Comparison of ENCODE assay signal across 25 cellular contexts in the genomic region with DNA sequence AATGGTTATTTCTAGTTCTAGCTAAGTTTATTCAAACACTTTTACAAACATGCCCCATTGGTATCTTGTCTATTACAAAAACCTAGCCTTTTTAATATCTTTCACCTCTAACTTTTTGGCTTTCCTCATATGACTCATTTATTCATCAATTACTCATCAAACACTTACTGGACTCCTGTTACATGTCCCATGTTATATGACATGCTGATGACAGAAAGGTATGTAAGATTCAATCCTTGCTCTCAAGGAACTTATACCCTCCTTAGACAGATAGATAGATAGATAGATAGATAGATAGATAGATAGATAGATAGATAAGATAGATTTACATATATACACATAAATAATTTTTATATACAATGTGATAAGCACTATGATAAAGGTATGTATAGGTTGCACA. TPM values are rescaled to one million over a fixed set of nuclear protein-coding genes. Genes with fewer than 3 reads are reported as not detected.
DNase-seq lines count a peak whose midpoint lies in the region; ATAC-seq and TF ChIP-seq lines count a peak whose summit lies in the region.
"Had no signal": no experiment of that assay in that cellular context is flagged by ENCODE, and none has a peak within 500 bp of the region (broad histone marks: within the 10 kb centered on the region; RNA-seq: fewer than 3 reads in every experiment).

No MANE protein-coding gene starts in this region.

- H3K36me3 ChIP-seq in SK-N-SH (replicated peaks in 1 of 2; ENCODE audit: control insufficient read depth in 1 of 2, insufficient read depth in 2 of 2, low read length in 1 of 2) = no peaks in the 10 kb centered on the region
- no peaks in the 10 kb centered on the region for H3K36me3 ChIP-seq in mammary epithelial cell (ENCODE audit: insufficient read depth, low read length)
- H3K36me3 ChIP-seq: BLaER1 treated with 17β-estradiol and CSF1 and Interleukin-3, amounts not matched to agents 10 nM and 100 nM had no signal

- no peaks in the 10 kb centered on the region for H3K27me3 ChIP-seq in SK-N-SH (ENCODE audit: insufficient read depth)
- no peaks in the 10 kb centered on the region for H3K27me3 ChIP-seq in mammary epithelial cell (ENCODE audit: insufficient read depth, low read length)
- H3K27me3 ChIP-seq: BLaER1 treated with 17β-estradiol and CSF1 and Interleukin-3, amounts not matched to agents 10 nM and 100 nM had no signal

- TF ChIP-seq CTCF in SK-N-SH (IDR thresholded peaks at IDR 0.05) (no peak), mammary epithelial cell (conservative IDR thresholded peaks at IDR 0.05 in 1 of 2, IDR thresholded peaks at IDR 0.05 in 1 of 2; ENCODE audit: extremely low read depth in 1 of 2, insufficient read depth in 1 of 2, low read depth in 1 of 2, low read length in 2 of 2) (no peak), GM13977 (IDR thresholded peaks at IDR 0.05; ENCODE audit: extremely low read depth, insufficient read depth, missing control alignments) (no peak)

- no peak for TF ChIP-seq EP300 in SK-N-SH (IDR thresholded peaks at IDR 0.05; ENCODE audit: borderline replicate concordance in 1 of 2, low read depth in 1 of 2, low read length in 1 of 2)

- dilution Hi-C loops in mammary epithelial cell (cut with HindIII; ENCODE audit: low sequenced_read_pairs) = no loop called here

- no peak for ATAC-seq in SK-N-SH treated with all-trans-retinoic acid at 6 μM for 48 hours
- no peak for ATAC-seq in GM18519 (IDR thresholded peaks at IDR 0.05; ENCODE audit: low FRiP score, unreplicated experiment)
- ATAC-seq: CD8-positive, alpha-beta T cell had no signal

- in situ Hi-C loops in mammary epithelial cell (cut with MboI; ENCODE audit: low sequenced_read_pairs in 2 of 2) = no loop called here
- in situ Hi-C loops in GM13977 (cut with MboI; ENCODE audit: low pct_unique_long_range_greater_than_20kb, low sequenced_read_pairs, unreplicated experiment) = no loop called here

- no peak for DNase-seq in SK-N-SH
- DNase-seq in NCI-H226 = peak; percentile 3
- DNase-seq in mammary epithelial cell = peak; percentile 4
- DNase-seq in renal cortical epithelial cell (ENCODE audit: low read depth) = peak; percentile 10
- no peak for DNase-seq in GM13977 (ENCODE audit: low spot score)
- no peak for DNase-seq in NCI-H1092 treated with DMSO at 0.1 percent for 48 hours (lab: John Stamatoyannopoulos, UW)
- DNase-seq: 8988T; Calu3; CD8-positive, alpha-beta T cell; DMS53; EL; Karpas-422; NCI-H1105 treated with DMSO at 0.1 percent for 48 hours; NCI-H1694; NCI-H2081; NCI-H2171; NCI-H446; NCI-H526; SHP77 had no signal

- H3K9me3 ChIP-seq in SK-N-SH (no peaks in the 10 kb centered on the region), mammary epithelial cell (replicated peaks; ENCODE audit: insufficient read depth, low read length) (no peaks in the 10 kb centered on the region)
- H3K9me3 ChIP-seq: BLaER1 treated with 17β-estradiol and CSF1 and Interleukin-3, amounts not matched to agents 10 nM and 100 nM had no signal

- no TSS peak for BruUV-seq in mammary epithelial cell (replicated peaks; lab: Mats Ljungman, UMichigan)

- H3F3A ChIP-seq in SK-N-SH (replicated peaks; ENCODE audit: insufficient read depth) = no peaks in the 10 kb centered on the region

- POLR2A ChIA-PET in SK-N-SH (lab: Yijun Ruan, JAX) = no interaction called here

- H3K9ac ChIP-seq in SK-N-SH = no peak overlapping the region
- H3K9ac ChIP-seq in mammary epithelial cell (ENCODE audit: insufficient read depth, low read length) = no peak overlapping the region
- H3K9ac ChIP-seq: BLaER1 treated with 17β-estradiol and CSF1 and Interleukin-3, amounts not matched to agents 10 nM and 100 nM had no signal

- intact Hi-C loops in mammary epithelial cell (cut with micrococcal nuclease) = no loop called here

- H4K20me1 ChIP-seq in SK-N-SH (ENCODE audit: insufficient read depth) (no peaks in the 10 kb centered on the region), mammary epithelial cell (ENCODE audit: insufficient read depth, low read length) (no peaks in the 10 kb centered on the region)
- H4K20me1 ChIP-seq: BLaER1 treated with 17β-estradiol and CSF1 and Interleukin-3, amounts not matched to agents 10 nM and 100 nM had no signal

- no peak overlapping the region for H3K27ac ChIP-seq in SK-N-SH (ENCODE audit: low read depth in 2 of 2, low read length in 1 of 2)
- no peak overlapping the region for H3K27ac ChIP-seq in mammary epithelial cell (ENCODE audit: insufficient read depth, low read depth, low read length)
- H3K27ac ChIP-seq: BLaER1 treated with 17β-estradiol and CSF1 and Interleukin-3, amounts not matched to agents 10 nM and 100 nM; SK-N-MC had no signal

- no peak overlapping the region for H2AFZ ChIP-seq in SK-N-SH (ENCODE audit: low read depth)
- H2AFZ ChIP-seq in mammary epithelial cell (ENCODE audit: low read depth, low read length) = no peak overlapping the region

- H3K79me2 ChIP-seq in SK-N-SH (ENCODE audit: insufficient read depth) (no peaks in the 10 kb centered on the region), mammary epithelial cell (ENCODE audit: insufficient read depth, low read length) (no peaks in the 10 kb centered on the region)

- 0 out of 2 replicates have a peak, but pooled peaks cover under 1% of the 10 kb centered on the region for H3K9me2 ChIP-seq in SK-N-SH

- H3K4me3 ChIP-seq in SK-N-SH (ENCODE audit: low read depth in 2 of 2, low read length in 1 of 2) (no peak overlapping the region), mammary epithelial cell (replicated peaks in 1 of 3; ENCODE audit: insufficient read depth in 1 of 3, low read depth in 2 of 3, low read length in 3 of 3) (no peak overlapping the region)
- H3K4me3 ChIP-seq: BLaER1 treated with 17β-estradiol and CSF1 and Interleukin-3, amounts not matched to agents 10 nM and 100 nM; SK-N-MC had no signal

- no peak for TF ChIP-seq RAD21 in SK-N-SH (IDR thresholded peaks at IDR 0.05; ENCODE audit: low read length)

- H3K4me2 ChIP-seq in SK-N-SH (no peak overlapping the region), mammary epithelial cell (ENCODE audit: insufficient read depth, low read depth, low read length) (no peak overlapping the region)
- H3K4me2 ChIP-seq: BLaER1 treated with 17β-estradiol and CSF1 and Interleukin-3, amounts not matched to agents 10 nM and 100 nM had no signal

- H3K4me1 ChIP-seq in SK-N-SH (ENCODE audit: control insufficient read depth in 1 of 2, insufficient read depth in 2 of 2, low read depth in 1 of 2, low read length in 1 of 2) (peaks cover 0 to 3% of the 10 kb centered on the region in 2 experiments; a peak in 2 of 4 replicates), mammary epithelial cell (ENCODE audit: insufficient read depth, low read length) (no peaks in the 10 kb centered on the region)
- H3K4me1 ChIP-seq: BLaER1 treated with 17β-estradiol and CSF1 and Interleukin-3, amounts not matched to agents 10 nM and 100 nM had no signal

- CTCF ChIA-PET in SK-N-SH (lab: Yijun Ruan, JAX) (no interaction called here), mammary epithelial cell (lab: Charles Lee; ENCODE audit: low non-redundant PET) (no interaction called here)

TF ChIP-seq in SK-N-SH, 30 proteins besides CTCF, POLR2A, EP300 and RAD21 (continues in another document):
- TF ChIP-seq FOSL2 (IDR thresholded peaks at IDR 0.05; ENCODE audit: borderline replicate concordance, low read depth) = no peak
- TF ChIP-seq TCF12 (IDR thresholded peaks at IDR 0.05) = peak; percentile 39; the same call in 1 of the 2 replicates
- TF ChIP-seq ZBTB33 (IDR thresholded peaks at IDR 0.05; ENCODE audit: borderline replicate concordance, low read depth) = no peak

TF ChIP-seq in SK-N-SH treated with all-trans-retinoic acid at 6 μM for 48 hours, 23 proteins besides CTCF, POLR2A, EP300 and RAD21 (continues in another document):
- TF ChIP-seq ISL1 (CRISPR knock-in tag; IDR thresholded peaks at IDR 0.05) = no peak
- no peak for TF ChIP-seq ZNF8 (CRISPR knock-in tag; IDR thresholded peaks at IDR 0.05)
- no peak for TF ChIP-seq TSHZ2 (CRISPR knock-in tag; IDR thresholded peaks at IDR 0.05)
- TF ChIP-seq GLIS3 (CRISPR knock-in tag; IDR thresholded peaks at IDR 0.05) = no peak
- no peak for TF ChIP-seq ESRRG (CRISPR knock-in tag; IDR thresholded peaks at IDR 0.05)
- TF ChIP-seq, protein P1, sequence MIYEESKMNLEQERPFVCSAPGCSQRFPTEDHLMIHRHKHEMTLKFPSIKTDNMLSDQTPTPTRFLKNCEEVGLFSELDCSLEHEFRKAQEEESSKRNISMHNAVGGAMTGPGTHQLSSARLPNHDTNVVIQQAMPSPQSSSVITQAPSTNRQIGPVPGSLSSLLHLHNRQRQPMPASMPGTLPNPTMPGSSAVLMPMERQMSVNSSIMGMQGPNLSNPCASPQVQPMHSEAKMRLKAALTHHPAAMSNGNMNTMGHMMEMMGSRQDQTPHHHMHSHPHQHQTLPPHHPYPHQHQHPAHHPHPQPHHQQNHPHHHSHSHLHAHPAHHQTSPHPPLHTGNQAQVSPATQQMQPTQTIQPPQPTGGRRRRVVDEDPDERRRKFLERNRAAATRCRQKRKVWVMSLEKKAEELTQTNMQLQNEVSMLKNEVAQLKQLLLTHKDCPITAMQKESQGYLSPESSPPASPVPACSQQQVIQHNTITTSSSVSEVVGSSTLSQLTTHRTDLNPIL (CRISPR knock-in tag; IDR thresholded peaks at IDR 0.05; ENCODE audit: low read depth) = no peak

RNA-seq across cellular contexts. Expression of gene INSL5, which starts 33.9 kb away (rescaled TPM):
- polyA plus RNA-seq in SK-N-SH (2012; rRNA removed) = not detected in 2 replicates
- polyA plus RNA-seq in SK-N-SH (2012; cell fraction: cytosol; rRNA removed) = not detected in 2 replicates
- 0.32 TPM in 1 of 2 replicates, not detected in the other for polyA plus RNA-seq in SK-N-SH (2012; cell fraction: nucleus; rRNA removed)
- not detected for total RNA-seq in mammary epithelial cell
- polyA plus RNA-seq in mammary epithelial cell = not detected
- polyA minus RNA-seq in mammary epithelial cell = not detected
- not detected in 2 replicates for total RNA-seq in renal cortical epithelial cell
- total RNA-seq: Calu3; CD8-positive, alpha-beta T cell; OCI-LY7 had no signal
- polyA plus RNA-seq: IgD-negative memory B cell had no signal

Comparison
In these comparisons a context has a peak if more than half of its experiments do, and no peak if none do; other contexts are left out.
1. DNase-seq: peak in NCI-H226 (single experiment), mammary epithelial cell (single experiment) and renal cortical epithelial cell (single experiment); none in SK-N-SH (single experiment), GM13977 (single experiment) and NCI-H1092 treated with DMSO at 0.1 percent for 48 hours (single experiment).